ENCODE assay signal across 8 cellular contexts in the genomic region with DNA sequence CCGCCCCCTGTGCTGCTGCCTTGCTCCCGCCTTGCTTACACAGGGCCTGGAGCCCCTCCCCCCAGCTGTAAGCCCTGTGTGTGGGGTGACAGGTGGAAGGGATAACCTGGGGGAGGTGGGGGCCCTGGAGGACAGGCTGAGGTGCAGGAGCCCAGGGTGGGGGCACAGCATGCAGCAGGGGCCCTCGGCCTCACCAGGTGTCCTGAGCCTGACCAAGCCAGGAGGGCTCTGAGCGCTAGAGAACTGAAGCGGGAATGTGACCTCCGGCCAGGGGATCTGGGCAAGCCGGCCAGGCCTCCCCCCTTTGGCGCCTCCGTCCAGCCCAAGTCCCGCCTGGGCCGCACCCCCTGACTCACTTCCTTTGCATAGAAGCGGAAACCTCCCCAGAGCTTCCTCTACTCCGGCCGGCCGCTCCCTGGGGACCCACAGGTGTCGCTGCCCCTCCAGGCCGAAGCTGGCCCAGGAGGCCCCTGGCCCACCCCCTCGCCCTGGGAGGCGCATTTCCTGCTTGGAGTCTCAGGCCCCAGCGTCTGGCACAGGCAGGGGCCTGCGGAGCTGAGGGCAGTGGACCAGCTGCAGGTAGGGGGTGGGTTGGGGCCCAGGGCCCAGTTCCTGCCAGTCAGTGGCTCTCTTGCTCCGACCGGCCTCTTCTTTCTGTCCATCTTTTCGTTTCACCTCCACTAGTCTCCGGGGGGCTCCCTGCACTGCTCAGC. TPM values are rescaled to one million over a fixed set of nuclear protein-coding genes. Genes with fewer than 3 reads are reported as not detected.
DNase-seq lines count a peak whose midpoint lies in the region; ATAC-seq lines count a peak whose summit lies in the region.

Gene TOR4A, plus strand, starts transcription at position 398 of the 713 bp plus-strand sequence. CDS start 964 bp downstream, outside the sequence.

- H3K9ac ChIP-seq in subcutaneous abdominal adipose tissue (ENCODE audit: low read length in 5 of 5) = peak within 1 kb of the TSS in 4 of 5 donors; percentile 38 to 81 (median 71)

- peaks cover 37% of the 10 kb centered on the region for H3K36me3 ChIP-seq in SJSA1
- H3K36me3 ChIP-seq in subcutaneous abdominal adipose tissue (ENCODE audit: control insufficient read depth in 5 of 5, insufficient read depth in 5 of 5, low read length in 5 of 5) = peaks cover 0 to 29% (median 14%) of the 10 kb centered on the region in 5 donors

- H3K4me3 ChIP-seq in SJSA1 (peak within 1 kb of the TSS; percentile 51), subcutaneous abdominal adipose tissue (ENCODE audit: low read depth in 1 of 5, low read length in 5 of 5) (peak within 1 kb of the TSS in 4 of 5 donors; percentile 56 to 68 (median 64))

- H3K27ac ChIP-seq in SJSA1 (peak within 1 kb of the TSS; percentile 49), subcutaneous abdominal adipose tissue (ENCODE audit: low read depth, low read length) (peak within 1 kb of the TSS; percentile 89)

- ATAC-seq in GM18861 (IDR thresholded peaks at IDR 0.05; ENCODE audit: unreplicated experiment) (peak; percentile 70), HG03095 (IDR thresholded peaks at IDR 0.05; ENCODE audit: unreplicated experiment) (peak; percentile 67), left lobe of liver (peak; percentile 66)

- DNase-seq in AML-193 (lab: John Stamatoyannopoulos, UW) (peak; percentile 64 to 71), SJSA1 (ENCODE audit: low read depth in 1 of 2, low spot score in 2 of 2) (peak; percentile 58 to 85), dedifferentiated amniotic fluid mesenchymal stem cell (ENCODE audit: extremely low spot score) (peak; percentile 64), left lobe of liver (ENCODE audit: low spot score) (peak; percentile 73), COR-L47 (lab: John Stamatoyannopoulos, UW) (no peak)

- no peaks in the 10 kb centered on the region for H3K9me3 ChIP-seq in SJSA1 (replicated peaks)
- peaks cover 0 to 3% (median 0%) of the 10 kb centered on the region in 5 donors for H3K9me3 ChIP-seq in subcutaneous abdominal adipose tissue (ENCODE audit: control insufficient read depth in 5 of 5, low read length in 5 of 5)

- H3K4me1 ChIP-seq in SJSA1 (replicated peaks) = peaks cover 15% of the 10 kb centered on the region
- peaks cover 0 to 62% (median 48%) of the 10 kb centered on the region in 5 donors for H3K4me1 ChIP-seq in subcutaneous abdominal adipose tissue (ENCODE audit: control insufficient read depth in 5 of 5, insufficient read depth in 5 of 5, low read length in 5 of 5)

- no peaks in the 10 kb centered on the region for H3K27me3 ChIP-seq in SJSA1 (replicated peaks)
- H3K27me3 ChIP-seq in subcutaneous abdominal adipose tissue (ENCODE audit: control insufficient read depth in 5 of 5, insufficient read depth in 4 of 5, low read length in 5 of 5) = peaks cover 0 to 22% (median 10%) of the 10 kb centered on the region in 5 donors

RNA-seq across cellular contexts. Expression of gene TOR4A, which starts in this region (rescaled TPM):
- 9.7 and 10.9 TPM in 2 replicates for total RNA-seq in SJSA1 (2014; rRNA removed; shearing (Covaris generic))
- 3.6 TPM for total RNA-seq in left lobe of liver
